Comparison of ENCODE assay signal across 19 cellular contexts in the genomic region with DNA sequence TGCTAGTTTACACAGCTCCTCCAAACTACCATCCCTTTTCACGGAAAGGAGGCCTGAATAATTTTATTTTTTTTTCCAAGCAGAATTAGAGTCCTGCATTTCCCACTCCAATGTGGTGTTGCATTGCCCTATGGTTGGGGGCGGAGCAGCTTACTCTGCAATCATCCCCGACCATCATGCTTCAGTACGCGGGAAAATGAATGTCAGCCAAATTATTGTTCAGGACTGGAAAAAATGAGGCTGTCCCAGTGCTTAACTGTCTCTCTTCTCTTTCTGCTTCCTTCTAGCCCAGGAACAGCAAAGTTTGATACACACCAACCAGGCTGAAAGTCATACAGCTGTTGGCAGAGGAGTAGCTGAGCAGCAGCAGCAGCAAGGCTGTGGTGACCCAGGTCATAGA. TPM values are rescaled to one million over a fixed set of nuclear protein-coding genes. Genes with fewer than 3 reads are reported as not detected.
"Had no signal": no experiment of that assay in that cellular context is flagged by ENCODE, and none has a peak within 500 bp of the region (broad histone marks: within the 10 kb centered on the region; RNA-seq: fewer than 3 reads in every experiment).

No MANE protein-coding gene starts in this region.

- H3K27me3 ChIP-seq: MG63, Peyer's patch, SJCRH30 had no signal

- H2AFZ ChIP-seq: PC-9 had no signal

- H3K36me3 ChIP-seq: MG63, Peyer's patch, SJCRH30 had no signal

- H3K27ac ChIP-seq: PC-9, Peyer's patch, SJCRH30 had no signal

- H3K9me3 ChIP-seq: MG63, Peyer's patch, SJCRH30 had no signal

- H3K4me3 ChIP-seq: MG63, PC-9, Peyer's patch, SJCRH30 had no signal

- H3K4me1 ChIP-seq: Peyer's patch, SJCRH30 had no signal

- FAIRE-seq: HepG2 had no signal

- H3K4me2 ChIP-seq: PC-9 had no signal

- DNase-seq: IMR-90; Karpas-422; KG1; MG63; NCI-H1092 treated with DMSO at 0.1 percent for 48 hours; NCI-H1436; NCI-H187; NCI-H2029; NCI-H2081 treated with DMSO at 0.1 percent for 48 hours; NCI-H2171; NCI-H524; NCI-H774; NK-92 treated with Interleukin-12 subunit alpha and Interleukin-12 subunit beta, amount 100 ng/mL, for 24 hours; PC-9; Peyer's patch; SHP77 treated with DMSO at 0.1 percent for 48 hours; SJCRH30; T-helper 1 cell had no signal

RNA-seq across cellular contexts. Expression of a gene that starts 28.2 kb away (rescaled TPM):
- polyA plus RNA-seq: HepG2, IMR-90 had no signal
